Comparison of ENCODE assay signal across 13 cellular contexts in the genomic region with DNA sequence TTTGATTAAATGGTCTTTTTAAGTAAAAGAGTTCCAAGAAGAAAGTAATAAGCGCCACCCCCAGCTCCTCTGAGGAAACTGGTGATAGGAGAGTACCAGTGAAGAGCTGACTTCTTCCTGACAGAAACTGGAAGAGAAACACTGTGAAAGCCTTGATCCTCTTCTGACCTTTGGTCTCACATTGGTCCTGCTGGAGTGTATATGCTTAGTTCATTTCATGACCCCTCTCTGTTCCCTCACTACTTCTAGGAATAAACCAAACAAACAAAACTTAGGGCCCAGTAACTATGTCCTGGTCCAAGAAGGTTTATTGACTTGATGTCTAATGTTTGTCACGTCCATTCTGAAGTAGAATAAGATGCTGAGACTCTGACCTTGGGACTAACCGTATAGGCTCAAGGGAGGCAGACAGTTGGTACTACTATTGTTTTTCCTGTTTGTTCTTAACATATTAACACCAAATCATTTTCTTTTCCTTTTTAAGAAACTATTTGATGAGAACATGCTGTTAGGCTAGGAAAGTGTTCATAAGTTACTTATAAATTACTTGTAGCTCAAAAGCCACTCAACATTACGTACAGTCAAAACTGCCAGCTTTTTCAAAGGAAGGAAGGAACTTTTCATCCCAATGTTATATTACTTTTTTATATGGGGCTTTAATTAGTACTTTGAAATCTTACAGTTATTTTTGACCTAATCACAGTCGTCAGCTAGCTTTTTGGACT. TPM values are rescaled to one million over a fixed set of nuclear protein-coding genes. Genes with fewer than 3 reads are reported as not detected.
A peak's percentile ranks its signal among the peaks of the same experiment; 100 is the strongest.
DNase-seq lines count a peak whose midpoint lies in the region; ATAC-seq lines count a peak whose summit lies in the region.
"Had no signal": no experiment of that assay in that cellular context is flagged by ENCODE, and none has a peak within 500 bp of the region (broad histone marks: within the 10 kb centered on the region; RNA-seq: fewer than 3 reads in every experiment).

No MANE protein-coding gene starts in this region.

- WGBS in aorta, 2 donors: 81 to 84% methylated on average over 5 of the region's 5 CpGs

- in situ Hi-C loops in ACHN (cut with HindIII; ENCODE audit: low pct_ligation_motif_present, low pct_unique_long_range_greater_than_20kb, low sequenced_read_pairs): no loop called here

- peak overlapping the region; percentile 58 for H3K27ac Mint-ChIP-seq in activated T-helper 17 cell treated with anti-CD3 and anti-CD28 coated beads, Interleukin-2, amount 50 U/mL, for 72 hours
- H3K27ac Mint-ChIP-seq: HFFc6 had no signal

- H3K4me1 ChIP-seq in aorta (ENCODE audit: control insufficient read depth in 1 of 2, insufficient read depth in 2 of 2, low read length in 2 of 2): peaks cover 0 to 2% of the 10 kb centered on the region in 2 donors
- H3K4me1 ChIP-seq: BE2C had no signal

- H3K27ac ChIP-seq in aorta (ENCODE audit: low read depth in 1 of 2, low read length in 2 of 2): no peak overlapping the region

- no peaks in the 10 kb centered on the region for H3K27me3 ChIP-seq in aorta (ENCODE audit: control insufficient read depth in 1 of 2, insufficient read depth in 2 of 2, low read length in 1 of 2)
- H3K27me3 ChIP-seq: BE2C had no signal

- no peaks in the 10 kb centered on the region for H3K9me3 ChIP-seq in aorta (ENCODE audit: control insufficient read depth, low read length)
- H3K9me3 ChIP-seq: BE2C, SK-N-SH had no signal

- H3K36me3 Mint-ChIP-seq in activated T-helper 17 cell treated with anti-CD3 and anti-CD28 coated beads, Interleukin-2, amount 50 U/mL, for 72 hours (ENCODE audit: low read depth): peaks cover 99% of the 10 kb centered on the region

- H3K4me3 Mint-ChIP-seq in activated T-helper 17 cell treated with anti-CD3 and anti-CD28 coated beads, Interleukin-2, amount 50 U/mL, for 72 hours: no peak overlapping the region
- H3K4me3 Mint-ChIP-seq: HFFc6 had no signal

- DNase-seq in ACHN: peak; percentile 8
- DNase-seq in NCI-H146 (lab: John Stamatoyannopoulos, UW): no peak
- DNase-seq in aorta: no peak
- no peak for DNase-seq in 8988T
- no peak for DNase-seq in HuH-7 (ENCODE audit: low spot score)
- DNase-seq: BE2C, HFFc6, left ventricle myocardium superior, NCI-H524 treated with DMSO at 0.1 percent for 48 hours, SK-N-SH had no signal

- intact Hi-C loops in aorta (cut with DNase I): no loop called here

- no peak overlapping the region for H3K4me3 ChIP-seq in aorta (ENCODE audit: low read length in 2 of 2)

- ATAC-seq in GM19023 (IDR thresholded peaks at IDR 0.05; ENCODE audit: unreplicated experiment): peak; percentile 56
- peak; percentile 40 for ATAC-seq in HG02840 (IDR thresholded peaks at IDR 0.05; ENCODE audit: low FRiP score, unreplicated experiment)
- no peak for ATAC-seq in activated T-helper 17 cell treated with anti-CD3 and anti-CD28 coated beads, Interleukin-2, amount 50 U/mL, for 72 hours (replicated peaks)
- no peak for ATAC-seq in aorta (ENCODE audit: low FRiP score)
- ATAC-seq: left ventricle myocardium superior had no signal

- no peaks in the 10 kb centered on the region for H3K27me3 Mint-ChIP-seq in activated T-helper 17 cell treated with anti-CD3 and anti-CD28 coated beads, Interleukin-2, amount 50 U/mL, for 72 hours

- H3K9me3 Mint-ChIP-seq in activated T-helper 17 cell treated with anti-CD3 and anti-CD28 coated beads, Interleukin-2, amount 50 U/mL, for 72 hours: no peaks in the 10 kb centered on the region
- H3K9me3 Mint-ChIP-seq: HFFc6 had no signal

- H3K4me1 Mint-ChIP-seq in activated T-helper 17 cell treated with anti-CD3 and anti-CD28 coated beads, Interleukin-2, amount 50 U/mL, for 72 hours: peaks cover 6% of the 10 kb centered on the region

- H3K36me3 ChIP-seq in aorta (ENCODE audit: control insufficient read depth in 1 of 2, insufficient read depth in 2 of 2, low read length in 1 of 2): peaks cover 2 to 6% of the 10 kb centered on the region in 2 donors

RNA-seq across cellular contexts. Expression of gene MIER1, which starts 57.9 kb away (rescaled TPM):
- total RNA-seq in activated T-helper 17 cell treated with anti-CD3 and anti-CD28 coated beads, Interleukin-2, amount 50 U/mL, for 72 hours: 10 to 100 TPM; 44.7 to 60.0 TPM
- total RNA-seq in aorta: 10 to 100 TPM; 54.6 to 55.7 TPM
- 10 to 100 TPM; 20.1 to 33.9 TPM for polyA plus RNA-seq in aorta

RNA-seq across cellular contexts. Expression of gene DNAI4, which starts 58.1 kb away (rescaled TPM):
- 1 to 10 TPM in 1 of 2 donors, under 1 TPM in 1; 0.65 to 1.4 TPM for total RNA-seq in activated T-helper 17 cell treated with anti-CD3 and anti-CD28 coated beads, Interleukin-2, amount 50 U/mL, for 72 hours
- 10 to 100 TPM; 20.8 to 24.2 TPM for total RNA-seq in aorta
- 1 to 10 TPM in 1 of 2 donors, under 1 TPM in 1; 0.63 to 2.9 TPM for polyA plus RNA-seq in aorta

Comparison
In these comparisons a context has a peak if more than half of its experiments do, and no peak if none do; other contexts are left out.
1. ATAC-seq: peak in GM19023 (single experiment) and HG02840 (single experiment); none in activated T-helper 17 cell treated with anti-CD3 and anti-CD28 coated beads, Interleukin-2, amount 50 U/mL, for 72 hours (single experiment) and aorta (single experiment).
2. RNA of gene DNAI4, which starts 58.1 kb away (total RNA-seq): 20.8 to 24.2 TPM in aorta; 0.65 to 1.4 TPM in activated T-helper 17 cell treated with anti-CD3 and anti-CD28 coated beads, Interleukin-2, amount 50 U/mL, for 72 hours; every median in the first group is over 4 times any median in the second.